1 cellular context compared by ENCODE assay signal in genomic region chr6:117399924-117400323, GRCh38.
TF ChIP-seq lines count a peak whose summit lies in the region.

No MANE protein-coding gene starts in this region.

TF ChIP-seq in GM23338, 12 proteins besides CTCF, POLR2A, EP300 and RAD21 (continued from another document):
- no peak for TF ChIP-seq ZNF462 (CRISPR knock-in tag; IDR thresholded peaks at IDR 0.05)
- no peak for TF ChIP-seq EZH2 (IDR thresholded peaks at IDR 0.05; ENCODE audit: low read depth, unreplicated experiment)
- TF ChIP-seq CREB1 (CRISPR knock-in tag; IDR thresholded peaks at IDR 0.05; ENCODE audit: low read depth): no peak
- TF ChIP-seq, protein P1, sequence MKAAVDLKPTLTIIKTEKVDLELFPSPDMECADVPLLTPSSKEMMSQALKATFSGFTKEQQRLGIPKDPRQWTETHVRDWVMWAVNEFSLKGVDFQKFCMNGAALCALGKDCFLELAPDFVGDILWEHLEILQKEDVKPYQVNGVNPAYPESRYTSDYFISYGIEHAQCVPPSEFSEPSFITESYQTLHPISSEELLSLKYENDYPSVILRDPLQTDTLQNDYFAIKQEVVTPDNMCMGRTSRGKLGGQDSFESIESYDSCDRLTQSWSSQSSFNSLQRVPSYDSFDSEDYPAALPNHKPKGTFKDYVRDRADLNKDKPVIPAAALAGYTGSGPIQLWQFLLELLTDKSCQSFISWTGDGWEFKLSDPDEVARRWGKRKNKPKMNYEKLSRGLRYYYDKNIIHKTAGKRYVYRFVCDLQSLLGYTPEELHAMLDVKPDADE (IDR thresholded peaks at IDR 0.05): no peak
